32 cellular contexts compared by ENCODE assay signal in the genomic region with DNA sequence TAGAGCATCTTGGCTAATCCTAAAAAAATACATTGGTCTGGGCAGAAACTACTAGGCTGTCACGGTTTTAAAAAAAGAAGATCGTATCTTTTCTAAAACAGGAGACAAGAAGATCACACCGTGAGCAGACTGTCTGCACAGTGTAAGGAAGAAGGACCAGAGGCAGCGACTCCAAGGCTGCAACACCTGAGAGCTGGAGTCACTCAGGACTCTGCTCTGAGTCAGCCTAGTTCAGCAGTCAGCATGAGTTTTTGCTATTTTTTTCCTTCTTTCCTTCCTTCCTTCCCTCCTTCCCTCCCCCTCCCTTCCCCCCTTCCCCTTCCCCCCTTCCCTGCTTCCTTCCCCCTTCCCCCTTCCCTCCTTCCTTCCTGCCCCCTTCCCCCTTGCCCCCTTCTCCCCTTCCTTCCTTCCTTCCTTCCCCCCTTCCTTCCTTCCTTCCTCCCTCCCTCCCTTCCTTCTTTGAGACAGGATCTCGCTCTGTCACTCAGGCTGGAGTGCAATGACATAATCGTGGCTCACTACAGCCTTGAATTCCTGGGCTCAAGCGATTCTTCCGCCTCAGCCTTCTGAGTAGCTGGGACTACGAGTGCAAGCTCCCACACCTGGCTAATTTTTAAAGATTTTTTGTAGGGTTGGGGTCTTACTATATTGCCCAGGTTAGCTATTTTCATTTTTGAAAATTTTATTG. TPM values are rescaled to one million over a fixed set of nuclear protein-coding genes. Genes with fewer than 3 reads are reported as not detected.
A peak's percentile ranks its signal among the peaks of the same experiment; 100 is the strongest.
DNase-seq lines count a peak whose midpoint lies in the region; ATAC-seq, FAIRE-seq and TF ChIP-seq lines count a peak whose summit lies in the region.
"Had no signal": no experiment of that assay in that cellular context is flagged by ENCODE, and none has a peak within 500 bp of the region (broad histone marks: within the 10 kb centered on the region; RNA-seq: fewer than 3 reads in every experiment).

No MANE protein-coding gene starts in this region.

- DNase-seq in HepG2 (ENCODE audit: low spot score) (no peak), right lobe of liver (no peak), SK-N-MC (ENCODE audit: low read depth, low spot score) (no peak), foreskin keratinocyte (peak in 1 of 2 donors; percentile 70), nephron progenitor cell (no peak)
- no peak for DNase-seq in central memory CD4-positive, alpha-beta T cell
- no peak for DNase-seq in activated CD4-positive, CD25-positive, alpha-beta regulatory T cell (lab: John Stamatoyannopoulos, UW)
- DNase-seq: activated CD8-positive, alpha-beta memory T cell treated with anti-CD3 and anti-CD28 coated beads, Interleukin-2, amount 10 ng/mL, durations not matched to agents 7 days and 5 days; activated naive CD4-positive, alpha-beta T cell; activated T-cell treated with anti-CD3 and anti-CD28 coated beads, Interleukin-2, amount 50 U/mL, for 72 hours; colonic mucosa; effector memory CD4-positive, alpha-beta T cell; hippocampal formation; immature natural killer cell; KBM-7; left lung; MG63; NCI-H1417; NCI-H2029 treated with DMSO at 0.1 percent for 48 hours; NCI-H69; SHP77; stimulated activated naive CD8-positive, alpha-beta T cell treated with anti-CD3 and anti-CD28 coated beads, Interleukin-15, amount 100 ng/mL, for 72 hours had no signal

- H3K27ac ChIP-seq in HepG2 (ENCODE audit: extremely low read length, insufficient read depth, low read length) (no peak overlapping the region), right lobe of liver (no peak overlapping the region), SK-N-MC (peak overlapping the region; percentile 73), foreskin keratinocyte (no peak overlapping the region)
- H3K27ac ChIP-seq: adrenal gland, colonic mucosa, esophagus muscularis mucosa, left lung, neutrophil, prostate gland had no signal

- H3K4me1 ChIP-seq in HepG2 (ENCODE audit: insufficient read depth, low read length) (no peaks in the 10 kb centered on the region), right lobe of liver (no peaks in the 10 kb centered on the region), foreskin keratinocyte (peaks cover 37% of the 10 kb centered on the region)
- H3K4me1 ChIP-seq: adrenal gland, colonic mucosa had no signal

- BruUV-seq in HepG2 (replicated peaks; lab: Mats Ljungman, UMichigan) = no TSS peak

- CTCF ChIA-PET in HepG2 (lab: Yijun Ruan, JAX; ENCODE audit: low intra/inter-chr PET ratio, low total read pairs) = no interaction called here

- no peaks in the 10 kb centered on the region for H3K79me2 ChIP-seq in HepG2 (ENCODE audit: insufficient read depth, low read length)

- no peak for FAIRE-seq in HepG2 (lab: Jason Lieb, UNC)
- FAIRE-seq: frontal cortex, G401.6, H54, HTR-8/SVneo had no signal

- WGBS in HepG2 (ENCODE audit: low lambda C conversion rate) = 95% methylated on average over 9 of the region's 9 CpGs
- WGBS in right lobe of liver (ENCODE audit: insufficient coverage, low coverage, low lambda C conversion rate, missing lambda C conversion rate) = 88% methylated on average over 9 of the region's 9 CpGs

- in situ Hi-C loops in HepG2 (cut with HindIII; ENCODE audit: extremely low pct_ligation_motif_present, low pct_unique_long_range_greater_than_20kb) = loop anchor here (25.0 kb wide), 1 partner anchor 662 kb away; no protein-coding TSS in a partner anchor

- no peak overlapping the region for H3K4me2 ChIP-seq in HepG2 (ENCODE audit: low read depth, low read length)

- H3K9me3 Mint-ChIP-seq in nephron progenitor cell = no peaks in the 10 kb centered on the region
- H3K9me3 Mint-ChIP-seq: activated T-cell treated with anti-CD3 and anti-CD28 coated beads, Interleukin-2, amount 50 U/mL, for 72 hours; immature natural killer cell; stimulated activated naive CD8-positive, alpha-beta T cell treated with anti-CD3 and anti-CD28 coated beads, Interleukin-15, amount 100 ng/mL, for 72 hours; WTC11 had no signal

- no peaks in the 10 kb centered on the region for H4K20me1 ChIP-seq in HepG2 (ENCODE audit: insufficient read depth, low read length)

- H3K4me3 Mint-ChIP-seq in nephron progenitor cell = no peak overlapping the region
- H3K4me3 Mint-ChIP-seq: activated CD8-positive, alpha-beta memory T cell treated with anti-CD3 and anti-CD28 coated beads, Interleukin-2, amount 10 ng/mL, durations not matched to agents 7 days and 5 days; activated T-cell treated with anti-CD3 and anti-CD28 coated beads, Interleukin-2, amount 50 U/mL, for 72 hours; immature natural killer cell; stimulated activated naive CD8-positive, alpha-beta T cell treated with anti-CD3 and anti-CD28 coated beads, Interleukin-15, amount 100 ng/mL, for 72 hours; WTC11 had no signal

- TF ChIP-seq RAD21 in HepG2 (CRISPR knock-in tag; IDR thresholded peaks at IDR 0.05) = no peak

- no peak for TF ChIP-seq EP300 in HepG2 (IDR thresholded peaks at IDR 0.05; ENCODE audit: low read depth in 2 of 2, low read length in 2 of 2)
- TF ChIP-seq EP300 in HepG2 (CRISPR knock-in tag; IDR thresholded peaks at IDR 0.05; ENCODE audit: borderline replicate concordance) = no peak

- ATAC-seq in HepG2 = no peak
- no peak for ATAC-seq in right lobe of liver
- ATAC-seq in foreskin keratinocyte = peak; percentile 64
- no peak for ATAC-seq in GM19023 (IDR thresholded peaks at IDR 0.05; ENCODE audit: unreplicated experiment)
- ATAC-seq: activated CD8-positive, alpha-beta memory T cell treated with anti-CD3 and anti-CD28 coated beads, Interleukin-2, amount 10 ng/mL, durations not matched to agents 7 days and 5 days; activated T-cell treated with anti-CD3 and anti-CD28 coated beads, Interleukin-2, amount 50 U/mL, for 72 hours; left lung; stimulated activated naive CD8-positive, alpha-beta T cell treated with anti-CD3 and anti-CD28 coated beads, Interleukin-15, amount 100 ng/mL, for 72 hours; WTC11 had no signal

- H3K27ac Mint-ChIP-seq in nephron progenitor cell = no peak overlapping the region
- H3K27ac Mint-ChIP-seq: activated CD8-positive, alpha-beta memory T cell treated with anti-CD3 and anti-CD28 coated beads, Interleukin-2, amount 10 ng/mL, durations not matched to agents 7 days and 5 days; activated T-cell treated with anti-CD3 and anti-CD28 coated beads, Interleukin-2, amount 50 U/mL, for 72 hours; immature natural killer cell; WTC11 had no signal

- peaks cover 8% of the 10 kb centered on the region for H3K4me1 Mint-ChIP-seq in nephron progenitor cell
- H3K4me1 Mint-ChIP-seq: activated CD8-positive, alpha-beta memory T cell treated with anti-CD3 and anti-CD28 coated beads, Interleukin-2, amount 10 ng/mL, durations not matched to agents 7 days and 5 days; immature natural killer cell had no signal

- TF ChIP-seq CTCF in HepG2 (CRISPR knock-in tag; IDR thresholded peaks at IDR 0.05) (no peak), right lobe of liver (IDR thresholded peaks at IDR 0.05) (no peak), foreskin keratinocyte (conservative IDR thresholded peaks at IDR 0.05) (no peak), nephron progenitor cell (IDR thresholded peaks at IDR 0.05) (no peak)

- H3K27me3 ChIP-seq in HepG2 (ENCODE audit: control insufficient read depth in 1 of 2, insufficient read depth in 2 of 2, low read length in 2 of 2) (no peaks in the 10 kb centered on the region), right lobe of liver (no peaks in the 10 kb centered on the region), foreskin keratinocyte (no peaks in the 10 kb centered on the region)
- H3K27me3 ChIP-seq: adrenal gland, colonic mucosa, esophagus muscularis mucosa, left lung, MG63, neutrophil had no signal

- POLR2A ChIA-PET in HepG2 (lab: Yijun Ruan, JAX) = no interaction called here

- intact Hi-C loops in HepG2 (cut with micrococcal nuclease; ENCODE audit: unreplicated experiment) = no loop called here
- intact Hi-C loops in right lobe of liver (cut with DNase I) = no loop called here

- H3K36me3 ChIP-seq in HepG2 (replicated peaks in 1 of 2; ENCODE audit: control insufficient read depth in 1 of 2, insufficient read depth in 2 of 2, low read length in 2 of 2) (peaks cover 26 to 63% of the 10 kb centered on the region in 2 experiments), right lobe of liver (peaks cover 7 to 63% (median 25%) of the 10 kb centered on the region in 4 donors), SK-N-MC (ENCODE audit: insufficient read depth, low read length) (peaks cover 16% of the 10 kb centered on the region; the same call in 1 of the 2 replicates)
- H3K36me3 ChIP-seq: neutrophil had no signal

- no peaks in the 10 kb centered on the region for H3K27me3 Mint-ChIP-seq in nephron progenitor cell (ENCODE audit: low read depth, poor library complexity)
- H3K27me3 Mint-ChIP-seq: activated CD8-positive, alpha-beta memory T cell treated with anti-CD3 and anti-CD28 coated beads, Interleukin-2, amount 10 ng/mL, durations not matched to agents 7 days and 5 days; stimulated activated naive CD8-positive, alpha-beta T cell treated with anti-CD3 and anti-CD28 coated beads, Interleukin-15, amount 100 ng/mL, for 72 hours had no signal

- no peak overlapping the region for H2AFZ ChIP-seq in HepG2 (ENCODE audit: low read length)

- H3K36me3 Mint-ChIP-seq in nephron progenitor cell (ENCODE audit: low read depth) = peaks cover 48% of the 10 kb centered on the region

- H3K4me3 ChIP-seq in HepG2 (replicated peaks in 1 of 3; ENCODE audit: insufficient read depth in 1 of 3, low read depth in 2 of 3, low read length in 3 of 3) (no peak overlapping the region), right lobe of liver (no peak overlapping the region), SK-N-MC (no peak overlapping the region)
- H3K4me3 ChIP-seq: adrenal gland, colonic mucosa, esophagus muscularis mucosa, left lung, MG63, prostate gland had no signal

- no peak for TF ChIP-seq POLR2A in HepG2 (IDR thresholded peaks at IDR 0.05; ENCODE audit: insufficient read depth in 1 of 2, low read depth in 2 of 2, low read length in 2 of 2)
- TF ChIP-seq POLR2A in right lobe of liver (IDR thresholded peaks at IDR 0.05) = no peak

- no peak overlapping the region for H3K9ac ChIP-seq in HepG2 (ENCODE audit: insufficient read depth, low read depth, low read length)
- no peak overlapping the region for H3K9ac ChIP-seq in SK-N-MC (ENCODE audit: insufficient read length)

- H3K9me3 ChIP-seq in HepG2 (ENCODE audit: low read length) (no peaks in the 10 kb centered on the region), right lobe of liver (no peaks in the 10 kb centered on the region), SK-N-MC (ENCODE audit: low read depth, low read length) (no peaks in the 10 kb centered on the region)
- H3K9me3 ChIP-seq: adrenal gland, colonic mucosa, esophagus muscularis mucosa, left lung, MG63, neutrophil, prostate gland had no signal

RNA-seq across cellular contexts. Expression of gene BAG3, which starts 24.4 kb away (rescaled TPM):
- total RNA-seq in HepG2 (2016; rRNA removed; fragmentation: Illumina TruSeq; extraction: Trizol) (6.7 and 7.9 TPM in 2 replicates), right lobe of liver (10 to 100 TPM; 12.5 to 26.0 (median 18.2) TPM), foreskin keratinocyte (60.7 and 65.4 TPM in 2 replicates)
- total RNA-seq in HepG2 (2016; cell fraction: cytosol; rRNA removed; fragmentation: Illumina TruSeq; extraction: Trizol; ENCODE audit: low read depth) = 1.7 and 2.0 TPM in 2 replicates
- 6.7 and 7.5 TPM in 2 replicates for total RNA-seq in HepG2 (2016; cell fraction: insoluble cytoplasmic fraction; rRNA removed; fragmentation: Illumina TruSeq; extraction: Trizol)
- total RNA-seq in HepG2 (2016; cell fraction: membrane; rRNA removed; fragmentation: Illumina TruSeq; extraction: Trizol) = 4.9 and 5.1 TPM in 2 replicates
- 4.8 and 6.3 TPM in 2 replicates for total RNA-seq in HepG2 (2016; cell fraction: nucleus; rRNA removed; fragmentation: Illumina TruSeq; extraction: Trizol)
- polyA plus RNA-seq in HepG2 (2011; rRNA removed) (2.9 and 3.0 TPM in 2 replicates), foreskin keratinocyte (73.6 and 74.2 TPM in 2 replicates)
- polyA plus RNA-seq in HepG2 (2011; cell fraction: cytosol; rRNA removed) = 2.5 and 3.1 TPM in 2 replicates
- 9.0 and 9.5 TPM in 2 replicates for polyA plus RNA-seq in HepG2 (2011; cell fraction: nucleus; rRNA removed)
- 12.7 and 14.8 TPM in 2 replicates for polyA plus RNA-seq in HepG2 (2012)
- 1.9 and 2.1 TPM in 2 replicates for polyA plus RNA-seq in HepG2 (2016; cell fraction: cytosol; fragmentation: Illumina TruSeq; extraction: Trizol; ENCODE audit: low read depth)
- 15.1 and 20.8 TPM in 2 replicates for polyA plus RNA-seq in HepG2 (2016; cell fraction: insoluble cytoplasmic fraction; fragmentation: Illumina TruSeq; extraction: Trizol; ENCODE audit: low read depth)
- polyA plus RNA-seq in HepG2 (2016; cell fraction: membrane; fragmentation: Illumina TruSeq; extraction: Trizol; ENCODE audit: low read depth) = 3.2 and 4.9 TPM in 2 replicates
- 14.7 and 18.1 TPM in 2 replicates for polyA plus RNA-seq in HepG2 (2016; cell fraction: nucleus; fragmentation: Illumina TruSeq; extraction: Trizol; ENCODE audit: insufficient read depth, low read depth)
- polyA minus RNA-seq in HepG2 (2011; rRNA and poly(A)+ RNA removed; ENCODE audit: low replicate concordance) = 3.1 and 5.4 TPM in 2 replicates
- 6.2 and 6.5 TPM in 2 replicates for polyA minus RNA-seq in HepG2 (2011; cell fraction: cytosol; rRNA and poly(A)+ RNA removed)
- polyA minus RNA-seq in HepG2 (2011; cell fraction: nucleus; rRNA and poly(A)+ RNA removed) = 2.2 and 3.2 TPM in 2 replicates

RNA-seq across cellular contexts. Expression of gene INPP5F, which starts 50.2 kb away (rescaled TPM):
- total RNA-seq in HepG2 (2016; rRNA removed; fragmentation: Illumina TruSeq; extraction: Trizol) (15.7 and 16.4 TPM in 2 replicates), right lobe of liver (1 to 10 TPM; 2.0 to 3.9 (median 2.5) TPM), foreskin keratinocyte (25.9 and 27.5 TPM in 2 replicates)
- total RNA-seq in HepG2 (2016; cell fraction: cytosol; rRNA removed; fragmentation: Illumina TruSeq; extraction: Trizol; ENCODE audit: low read depth) = 6.4 and 8.2 TPM in 2 replicates
- total RNA-seq in HepG2 (2016; cell fraction: insoluble cytoplasmic fraction; rRNA removed; fragmentation: Illumina TruSeq; extraction: Trizol) = 12.7 and 14.4 TPM in 2 replicates
- 9.4 and 10.3 TPM in 2 replicates for total RNA-seq in HepG2 (2016; cell fraction: membrane; rRNA removed; fragmentation: Illumina TruSeq; extraction: Trizol)
- total RNA-seq in HepG2 (2016; cell fraction: nucleus; rRNA removed; fragmentation: Illumina TruSeq; extraction: Trizol) = 12.4 and 17.6 TPM in 2 replicates
- polyA plus RNA-seq in HepG2 (2011; rRNA removed) (8.3 and 12.5 TPM in 2 replicates), foreskin keratinocyte (14.1 and 16.6 TPM in 2 replicates)
- polyA plus RNA-seq in HepG2 (2011; cell fraction: cytosol; rRNA removed) = 4.7 and 6.3 TPM in 2 replicates
- polyA plus RNA-seq in HepG2 (2011; cell fraction: nucleus; rRNA removed) = 9.8 and 21.4 TPM in 2 replicates
- polyA plus RNA-seq in HepG2 (2012) = 6.9 and 9.3 TPM in 2 replicates
- 5.5 and 6.2 TPM in 2 replicates for polyA plus RNA-seq in HepG2 (2016; cell fraction: cytosol; fragmentation: Illumina TruSeq; extraction: Trizol; ENCODE audit: low read depth)
- polyA plus RNA-seq in HepG2 (2016; cell fraction: insoluble cytoplasmic fraction; fragmentation: Illumina TruSeq; extraction: Trizol; ENCODE audit: low read depth) = 11.3 and 11.4 TPM in 2 replicates
- 5.7 and 6.9 TPM in 2 replicates for polyA plus RNA-seq in HepG2 (2016; cell fraction: membrane; fragmentation: Illumina TruSeq; extraction: Trizol; ENCODE audit: low read depth)
- 19.7 and 20.7 TPM in 2 replicates for polyA plus RNA-seq in HepG2 (2016; cell fraction: nucleus; fragmentation: Illumina TruSeq; extraction: Trizol; ENCODE audit: insufficient read depth, low read depth)
- 2.8 and 7.9 TPM in 2 replicates for polyA minus RNA-seq in HepG2 (2011; rRNA and poly(A)+ RNA removed; ENCODE audit: low replicate concordance)
- 6.2 and 10.6 TPM in 2 replicates for polyA minus RNA-seq in HepG2 (2011; cell fraction: cytosol; rRNA and poly(A)+ RNA removed)
- polyA minus RNA-seq in HepG2 (2011; cell fraction: nucleus; rRNA and poly(A)+ RNA removed) = 36.3 and 40.2 TPM in 2 replicates
